In the genomic region with DNA sequence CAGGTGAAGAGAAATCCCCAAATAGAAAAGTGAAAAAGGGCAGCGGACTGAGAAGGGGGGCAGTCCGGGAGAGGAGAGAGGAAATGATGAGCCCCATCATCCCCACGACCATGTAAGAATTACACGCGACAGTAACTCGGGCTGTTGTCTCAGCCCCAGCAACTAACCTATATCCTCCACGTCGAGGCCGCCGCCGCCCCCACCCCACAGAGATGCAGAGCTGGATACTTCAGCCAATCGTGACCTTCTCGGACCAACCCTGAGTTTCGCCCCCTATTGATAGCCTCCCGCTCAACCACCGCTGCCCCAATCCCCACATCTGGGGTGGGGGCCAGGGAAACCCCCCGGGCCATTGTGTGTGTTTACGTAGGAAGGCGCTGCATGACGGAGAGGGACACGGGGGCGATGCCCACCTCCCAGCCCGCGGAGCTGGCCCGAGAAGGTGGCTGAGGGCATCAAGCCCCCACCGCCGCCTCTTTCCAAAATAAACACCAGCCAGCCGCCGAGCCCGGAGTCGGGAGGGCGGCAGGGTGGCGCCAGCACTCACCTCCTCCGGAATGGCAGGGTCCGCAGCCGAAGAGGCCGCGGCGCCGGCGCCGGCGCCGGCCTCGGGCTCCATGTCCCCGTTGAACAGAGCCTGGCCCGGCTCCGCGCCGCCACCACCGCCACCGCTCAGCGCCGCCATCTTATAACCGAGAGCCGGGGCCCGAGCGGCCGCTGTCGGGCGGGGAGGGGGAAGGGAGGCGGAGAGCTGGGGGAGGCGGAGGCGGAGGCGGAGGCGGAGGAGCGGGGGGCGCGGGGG, we compare ENCODE assay signal across 8 cellular contexts. TPM values are rescaled to one million over a fixed set of nuclear protein-coding genes. Genes with fewer than 3 reads are reported as not detected.
DNase-seq lines count a peak whose midpoint lies in the region; ATAC-seq and TF ChIP-seq lines count a peak whose summit lies in the region.

No MANE protein-coding gene starts in this region.

- no peak overlapping the region for H3K4me3 Mint-ChIP-seq in naive thymus-derived CD8-positive, alpha-beta T cell
- H3K4me3 Mint-ChIP-seq in stimulated activated naive B cell treated with anti-CD40 and anti-IgM and Interleukin-4, amounts not matched to agents 10 μg/mL and 1 μg/mL and 100 μg/mL, for 72 hours = no peak overlapping the region

- TF ChIP-seq CTCF in PC-3 (conservative IDR thresholded peaks at IDR 0.05; ENCODE audit: low read depth, low read length) = peak; percentile 59

- H3K9me3 ChIP-seq in PC-3 (ENCODE audit: low read length) = no peaks in the 10 kb centered on the region

- no TSS peak for BruUV-seq in PC-3 (replicated peaks; lab: Mats Ljungman, UMichigan)

- peaks cover 52% of the 10 kb centered on the region for H3K79me2 ChIP-seq in PC-3 (ENCODE audit: low read length)

- no peaks in the 10 kb centered on the region for H3K36me3 ChIP-seq in PC-3 (ENCODE audit: low read depth, low read length)

- ATAC-seq in GM21367 (IDR thresholded peaks at IDR 0.05; ENCODE audit: unreplicated experiment) (peak; percentile 79), PC-3 (peak; percentile 67)
- ATAC-seq in naive thymus-derived CD8-positive, alpha-beta T cell = peak; percentile 77 to 81
- peak; percentile 82 to 83 for ATAC-seq in stimulated activated naive B cell treated with anti-CD40 and anti-IgM and Interleukin-4, amounts not matched to agents 10 μg/mL and 1 μg/mL and 100 μg/mL, for 72 hours (replicated peaks)

- intact Hi-C loops in PC-3 (cut with micrococcal nuclease) = loop anchor here (1.0 to 10.0 kb wide), 6 partner anchors 11 to 249 kb away; a partner anchor contains a TSS

- POLR2A ChIA-PET in PC-3 (lab: Charles Lee; ENCODE audit: unreplicated experiment) = interaction anchor here (0.6 to 0.8 kb wide), 4 partner anchors 48 to 445 kb away, joined by 3 to 16 read pairs (median 6); a partner anchor contains a TSS
- POLR2A ChIA-PET in naive thymus-derived CD8-positive, alpha-beta T cell (lab: Charles Lee) = interaction anchor here (0.6 to 2.8 kb wide), 9 partner anchors 11 to 814 kb away, joined by 3 to 19 read pairs (median 3); a partner anchor contains a TSS

- H3F3A ChIP-seq in PC-3 (ENCODE audit: low read length, unreplicated experiment) = no peaks in the 10 kb centered on the region

- peaks cover 10 to 26% (median 23%) of the 10 kb centered on the region in 4 donors for H3K4me1 Mint-ChIP-seq in naive thymus-derived CD8-positive, alpha-beta T cell
- H3K4me1 Mint-ChIP-seq in stimulated activated naive B cell treated with anti-CD40 and anti-IgM and Interleukin-4, amounts not matched to agents 10 μg/mL and 1 μg/mL and 100 μg/mL, for 72 hours = peaks cover 15 to 16% of the 10 kb centered on the region in 2 donors

- H3K36me3 Mint-ChIP-seq in naive thymus-derived CD8-positive, alpha-beta T cell = no peaks in the 10 kb centered on the region
- H3K36me3 Mint-ChIP-seq in stimulated activated naive B cell treated with anti-CD40 and anti-IgM and Interleukin-4, amounts not matched to agents 10 μg/mL and 1 μg/mL and 100 μg/mL, for 72 hours = peaks cover 0 to 11% of the 10 kb centered on the region in 2 donors

- H3K27ac ChIP-seq in PC-3 (ENCODE audit: low read length) = peak overlapping the region; percentile 56

- peaks cover 0 to 10% (median 0%) of the 10 kb centered on the region in 9 donors for H3K9me3 Mint-ChIP-seq in naive thymus-derived CD8-positive, alpha-beta T cell
- no peaks in the 10 kb centered on the region for H3K9me3 Mint-ChIP-seq in stimulated activated naive B cell treated with anti-CD40 and anti-IgM and Interleukin-4, amounts not matched to agents 10 μg/mL and 1 μg/mL and 100 μg/mL, for 72 hours

- peak overlapping the region; percentile 67 for H2AFZ ChIP-seq in PC-3 (ENCODE audit: low read length)

- peak; percentile 30 for DNase-seq in DMS 273 treated with DMSO at 0.1 percent for 48 hours (lab: John Stamatoyannopoulos, UW)
- peak; percentile 69 for DNase-seq in HT1080 (ENCODE audit: low read depth)
- DNase-seq in PC-3 = peak; percentile 35
- DNase-seq in activated T-cell treated with anti-CD3 and anti-CD28 coated beads, Interleukin-2, amount 50 U/mL, for 48 hours = peak; percentile 75 to 76
- peak; percentile 48 for DNase-seq in fibroblast of gingiva (ENCODE audit: low read depth)
- DNase-seq in naive thymus-derived CD8-positive, alpha-beta T cell = peak; percentile 63 to 88 (median 82)
- peak; percentile 79 for DNase-seq in stimulated activated naive B cell treated with anti-CD40 and anti-IgM and Interleukin-4, amounts not matched to agents 10 μg/mL and 1 μg/mL and 100 μg/mL, for 72 hours

- peaks cover 29% of the 10 kb centered on the region for H4K20me1 ChIP-seq in PC-3 (ENCODE audit: low read length)

- H3K9me2 ChIP-seq in PC-3 (replicated peaks; ENCODE audit: low read length) = no peaks in the 10 kb centered on the region

- H3K4me2 ChIP-seq in PC-3 (ENCODE audit: low read length) = peak overlapping the region; percentile 99

- H3K4me3 ChIP-seq in PC-3 (ENCODE audit: low read length) = peak overlapping the region; percentile 93

- H3K27ac Mint-ChIP-seq in naive thymus-derived CD8-positive, alpha-beta T cell = no peak overlapping the region
- no peak overlapping the region for H3K27ac Mint-ChIP-seq in stimulated activated naive B cell treated with anti-CD40 and anti-IgM and Interleukin-4, amounts not matched to agents 10 μg/mL and 1 μg/mL and 100 μg/mL, for 72 hours

- H3K27me3 ChIP-seq in PC-3 (ENCODE audit: low read length) = no peaks in the 10 kb centered on the region

- no peaks in the 10 kb centered on the region for H3K27me3 Mint-ChIP-seq in naive thymus-derived CD8-positive, alpha-beta T cell
- H3K27me3 Mint-ChIP-seq in stimulated activated naive B cell treated with anti-CD40 and anti-IgM and Interleukin-4, amounts not matched to agents 10 μg/mL and 1 μg/mL and 100 μg/mL, for 72 hours = no peaks in the 10 kb centered on the region

- peaks cover 29% of the 10 kb centered on the region for H3K4me1 ChIP-seq in PC-3 (ENCODE audit: insufficient read depth, low read length)

- CTCF ChIA-PET in PC-3 (lab: Charles Lee) = interaction anchor here (0.7 to 1.1 kb wide), 3 partner anchors 11 to 670 kb away, joined by 4 to 8 read pairs (median 6); no protein-coding TSS in a partner anchor

- peak overlapping the region; percentile 88 for H3K9ac ChIP-seq in PC-3 (ENCODE audit: low read length)

RNA-seq across cellular contexts. Expression of a gene that starts 0.5 kb away (rescaled TPM):
- total RNA-seq in HT1080 (2014; rRNA removed; shearing (Covaris generic)) = 7.5 and 8.3 TPM in 2 replicates
- polyA plus RNA-seq in HT1080 (2015; cell fraction: cytosol; rRNA removed) = 10.3 and 13.1 TPM in 2 replicates
- polyA plus RNA-seq in HT1080 (2015; cell fraction: nucleus; rRNA removed) = 16.1 and 17.7 TPM in 2 replicates
- 15.2 and 15.7 TPM in 2 replicates for total RNA-seq in PC-3 (2014; rRNA removed)
- 10 to 100 TPM; 51.6 to 54.9 TPM for total RNA-seq in naive thymus-derived CD8-positive, alpha-beta T cell
- polyA plus RNA-seq in naive thymus-derived CD8-positive, alpha-beta T cell = 10 to 100 TPM in 1 of 3 donors, 1 to 10 TPM in 2; 7.4 to 11.2 (median 8.9) TPM

Comparison
In these comparisons a context has a peak if more than half of its experiments do, and no peak if none do; other contexts are left out.
1. Peak in every context shown above with its lines: DNase-seq, ATAC-seq, H3K4me3 ChIP-seq and H3K27ac ChIP-seq.
2. DNase-seq: peak in every context shown above with its lines; median percentile 82 in naive thymus-derived CD8-positive, alpha-beta T cell; 79 in stimulated activated naive B cell treated with anti-CD40 and anti-IgM and Interleukin-4, amounts not matched to agents 10 μg/mL and 1 μg/mL and 100 μg/mL, for 72 hours; 76 in activated T-cell treated with anti-CD3 and anti-CD28 coated beads, Interleukin-2, amount 50 U/mL, for 48 hours; 69 in HT1080; 48 in fibroblast of gingiva; 35 in PC-3; 30 in DMS 273 treated with DMSO at 0.1 percent for 48 hours.